12 cellular contexts compared by ENCODE assay signal in the genomic region with DNA sequence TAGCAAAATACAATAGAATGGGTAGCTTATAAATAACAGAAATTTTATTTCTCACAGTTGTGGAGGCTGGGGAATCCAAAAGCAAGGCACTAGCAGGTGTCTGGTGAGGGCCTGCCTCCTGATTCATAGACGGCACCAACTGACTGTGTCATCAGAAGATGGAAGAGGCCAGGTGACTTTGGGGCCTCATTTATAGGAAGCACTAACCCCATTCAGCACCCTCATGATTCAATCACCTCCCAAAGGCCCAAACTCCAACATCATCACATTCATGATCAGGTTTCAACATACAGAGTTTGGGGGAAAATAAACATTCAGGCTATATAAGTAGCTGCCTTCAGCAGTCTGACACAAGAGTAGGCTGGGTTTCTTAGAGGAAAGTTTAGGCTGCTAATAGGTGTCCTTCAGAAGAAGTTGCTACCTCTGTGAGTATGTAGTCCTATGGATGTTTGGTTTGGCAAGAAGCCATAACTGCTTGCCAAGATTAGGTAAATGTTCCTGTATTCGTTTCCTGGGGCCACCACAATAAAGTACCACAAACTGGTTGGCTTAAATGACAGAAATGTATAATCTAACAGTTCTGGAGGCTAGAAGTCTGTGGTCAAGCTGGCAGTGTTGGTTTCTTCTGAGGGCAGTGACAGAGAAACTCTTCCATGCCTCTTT. TPM values are rescaled to one million over a fixed set of nuclear protein-coding genes. Genes with fewer than 3 reads are reported as not detected.
DNase-seq lines count a peak whose midpoint lies in the region; ATAC-seq, FAIRE-seq and TF ChIP-seq lines count a peak whose summit lies in the region.
"Had no signal": no experiment of that assay in that cellular context is flagged by ENCODE, and none has a peak within 500 bp of the region (broad histone marks: within the 10 kb centered on the region; RNA-seq: fewer than 3 reads in every experiment).

No MANE protein-coding gene starts in this region.

- TF ChIP-seq POLR2A in body of pancreas (IDR thresholded peaks at IDR 0.05), result no peak
- no peak for TF ChIP-seq POLR2A in HepG2 (IDR thresholded peaks at IDR 0.05; ENCODE audit: insufficient read depth in 1 of 2, low read depth in 2 of 2, low read length in 2 of 2)

- H3K27ac ChIP-seq in body of pancreas (no peak overlapping the region), HepG2 (ENCODE audit: extremely low read length, insufficient read depth, low read length) (no peak overlapping the region)

- no peaks in the 10 kb centered on the region for H3K27me3 Mint-ChIP-seq in chondrocyte (ENCODE audit: low read depth)
- H3K27me3 Mint-ChIP-seq: natural killer cell treated with Interleukin-12 subunit alpha and Interleukin-12 subunit beta and Interleukin-15 and Interleukin-18, amount 100 ng/mL, for 72 hours had no signal

- H3K79me2 ChIP-seq in Loucy (ENCODE audit: insufficient read depth, low read length) (no peaks in the 10 kb centered on the region), HepG2 (ENCODE audit: insufficient read depth, low read length) (no peaks in the 10 kb centered on the region)

- H3K27ac Mint-ChIP-seq in chondrocyte (ENCODE audit: unreplicated experiment), result no peak overlapping the region
- H3K27ac Mint-ChIP-seq: H9; natural killer cell treated with Interleukin-12 subunit alpha and Interleukin-12 subunit beta and Interleukin-15 and Interleukin-18, amount 100 ng/mL, for 72 hours had no signal

- no peaks in the 10 kb centered on the region for H3F3A ChIP-seq in Loucy (ENCODE audit: low read depth)

- no TSS peak for BruUV-seq in HepG2 (replicated peaks; lab: Mats Ljungman, UMichigan)

- no peak overlapping the region for H3K9ac ChIP-seq in Loucy (ENCODE audit: low read depth, low read length, poor library complexity, severe bottlenecking)
- H3K9ac ChIP-seq in HepG2 (ENCODE audit: insufficient read depth, low read depth, low read length), result no peak overlapping the region

- peak overlapping the region; percentile 28 for H3K4me2 ChIP-seq in Loucy (ENCODE audit: low read depth, low read length, poor library complexity, severe bottlenecking)
- no peak overlapping the region for H3K4me2 ChIP-seq in HepG2 (ENCODE audit: low read depth, low read length)

- TF ChIP-seq EP300 in HepG2 (IDR thresholded peaks at IDR 0.05; ENCODE audit: low read depth in 2 of 2, low read length in 2 of 2) (no peak), HepG2 (CRISPR knock-in tag; IDR thresholded peaks at IDR 0.05; ENCODE audit: borderline replicate concordance) (no peak)

- peaks cover 5% of the 10 kb centered on the region; the same call in 1 of the 2 replicates for H3K9me3 ChIP-seq in Loucy (ENCODE audit: insufficient read depth, low read depth, low read length)
- no peaks in the 10 kb centered on the region for H3K9me3 ChIP-seq in body of pancreas
- peaks cover 10% of the 10 kb centered on the region; the same call in 1 of the 2 replicates for H3K9me3 ChIP-seq in HepG2 (ENCODE audit: low read length)

- no peak for TF ChIP-seq RAD21 in HepG2 (CRISPR knock-in tag; IDR thresholded peaks at IDR 0.05)

- H3K4me3 ChIP-seq in Loucy (ENCODE audit: low read length, poor library complexity, severe bottlenecking), result no peak overlapping the region
- no peak overlapping the region for H3K4me3 ChIP-seq in body of pancreas
- H3K4me3 ChIP-seq in HepG2 (replicated peaks in 1 of 3; ENCODE audit: insufficient read depth in 1 of 3, low read depth in 2 of 3, low read length in 3 of 3), result no peak overlapping the region

- POLR2A ChIA-PET in HepG2 (lab: Yijun Ruan, JAX), result no interaction called here

- H3K9me3 Mint-ChIP-seq in chondrocyte (ENCODE audit: low read depth), result peaks cover 7% of the 10 kb centered on the region

- H3K36me3 ChIP-seq in Loucy (ENCODE audit: insufficient read depth, low read length) (no peaks in the 10 kb centered on the region), body of pancreas (replicated peaks in 1 of 2; ENCODE audit: insufficient read depth in 1 of 2, low read depth in 2 of 2) (no peaks in the 10 kb centered on the region), HepG2 (replicated peaks in 1 of 2; ENCODE audit: control insufficient read depth in 1 of 2, insufficient read depth in 2 of 2, low read length in 2 of 2) (no peaks in the 10 kb centered on the region; a peak in 1 of 5 replicates)

- H3K4me3 Mint-ChIP-seq in chondrocyte (ENCODE audit: unreplicated experiment), result no peak overlapping the region
- H3K4me3 Mint-ChIP-seq: H9; natural killer cell treated with Interleukin-12 subunit alpha and Interleukin-12 subunit beta and Interleukin-15 and Interleukin-18, amount 100 ng/mL, for 72 hours had no signal

- CTCF ChIA-PET in HepG2 (lab: Yijun Ruan, JAX; ENCODE audit: low intra/inter-chr PET ratio, low total read pairs), result no interaction called here

- WGBS in body of pancreas, 2 donors, result 43 to 44% methylated on average over 2 of the region's 2 CpGs
- 49% methylated on average over 2 of the region's 2 CpGs for WGBS in HepG2 (ENCODE audit: low lambda C conversion rate)

- H3K9me2 ChIP-seq in Loucy (replicated peaks; ENCODE audit: low read depth, low read length), result no peaks in the 10 kb centered on the region

- DNase-seq in Daoy (ENCODE audit: low read depth), result peak; percentile 68
- peak in 3 of 4 donors; percentile 23 to 66 (median 59) for DNase-seq in body of pancreas
- DNase-seq in HepG2 (ENCODE audit: low spot score), result peak; percentile 21
- DNase-seq in NCI-H1694 (lab: John Stamatoyannopoulos, UW), result no peak
- DNase-seq in effector CD8-positive, alpha-beta T cell (lab: John Stamatoyannopoulos, UW), result no peak
- no peak for DNase-seq in chondrocyte (ENCODE audit: low spot score)
- DNase-seq: activated CD8-positive, alpha-beta memory T cell treated with anti-CD3 and anti-CD28 coated beads, Interleukin-2, amount 50 U/mL, for 4 hours; H9 had no signal

- in situ Hi-C loops in HepG2 (cut with HindIII; ENCODE audit: extremely low pct_ligation_motif_present, low pct_unique_long_range_greater_than_20kb), result no loop called here

- H3K4me1 Mint-ChIP-seq in chondrocyte (ENCODE audit: low read depth), result peaks cover 33% of the 10 kb centered on the region
- H3K4me1 Mint-ChIP-seq: H9 had no signal

- peaks cover 21% of the 10 kb centered on the region for H3K36me3 Mint-ChIP-seq in chondrocyte (ENCODE audit: low read depth)

- H3K27me3 ChIP-seq in Loucy (ENCODE audit: insufficient read depth, low read length, poor library complexity, severe bottlenecking) (peaks cover 41% of the 10 kb centered on the region), body of pancreas (no peaks in the 10 kb centered on the region), HepG2 (ENCODE audit: control insufficient read depth in 1 of 2, insufficient read depth in 2 of 2, low read length in 2 of 2) (no peaks in the 10 kb centered on the region)

- H3K4me1 ChIP-seq in Loucy (ENCODE audit: insufficient read depth, low read length, poor library complexity, severe bottlenecking) (peaks cover 14% of the 10 kb centered on the region), body of pancreas (peaks cover 8% of the 10 kb centered on the region), HepG2 (ENCODE audit: insufficient read depth, low read length) (peaks cover 6% of the 10 kb centered on the region; the same call in 1 of the 2 replicates)

- intact Hi-C loops in body of pancreas (cut with DNase I), result no loop called here
- intact Hi-C loops in HepG2 (cut with micrococcal nuclease; ENCODE audit: unreplicated experiment), result no loop called here

- TF ChIP-seq CTCF in Loucy (conservative IDR thresholded peaks at IDR 0.05; ENCODE audit: low read length) (no peak), body of pancreas (IDR thresholded peaks at IDR 0.05) (no peak), HepG2 (CRISPR knock-in tag; IDR thresholded peaks at IDR 0.05) (no peak), chondrocyte (IDR thresholded peaks at IDR 0.05) (no peak)

- no peaks in the 10 kb centered on the region for H4K20me1 ChIP-seq in Loucy (ENCODE audit: insufficient read depth, low read length, poor library complexity, severe bottlenecking)
- H4K20me1 ChIP-seq in HepG2 (ENCODE audit: insufficient read depth, low read length), result no peaks in the 10 kb centered on the region

- ATAC-seq in body of pancreas (peak; percentile 60), HepG2 (peak; percentile 33; the same call in 2 of the 3 replicates), HG02840 (IDR thresholded peaks at IDR 0.05; ENCODE audit: low FRiP score, unreplicated experiment) (no peak)
- ATAC-seq: natural killer cell treated with Interleukin-12 subunit alpha and Interleukin-12 subunit beta and Interleukin-15 and Interleukin-18, amount 100 ng/mL, for 72 hours had no signal

- FAIRE-seq in HepG2 (lab: Jason Lieb, UNC), result no peak
- FAIRE-seq: colon had no signal

- H2AFZ ChIP-seq in Loucy (ENCODE audit: low read length), result no peak overlapping the region
- no peak overlapping the region for H2AFZ ChIP-seq in HepG2 (ENCODE audit: low read length)

TF ChIP-seq in HepG2, 621 proteins besides CTCF, POLR2A, EP300 and RAD21 (continues in another document):
- TF ChIP-seq BRCA1 (CRISPR knock-in tag; IDR thresholded peaks at IDR 0.05), result no peak
- no peak for TF ChIP-seq ZBTB8A (CRISPR knock-in tag; IDR thresholded peaks at IDR 0.05; ENCODE audit: borderline replicate concordance, low read depth)

RNA-seq across cellular contexts. Expression of gene NT5E, which starts 48.8 kb away (rescaled TPM):
- total RNA-seq in Daoy (2014; rRNA removed; shearing (Covaris generic)), result 129 and 139 TPM in 2 replicates
- total RNA-seq in body of pancreas (1 to 10 TPM; 3.1 to 4.0 TPM), HepG2 (2016; rRNA removed; fragmentation: Illumina TruSeq; extraction: Trizol) (6.4 and 9.5 TPM in 2 replicates), chondrocyte (43.1 to 49.0 TPM (median 48.7 TPM) in 3 replicates)
- total RNA-seq in HepG2 (2016; cell fraction: cytosol; rRNA removed; fragmentation: Illumina TruSeq; extraction: Trizol; ENCODE audit: low read depth), result 2.7 and 3.2 TPM in 2 replicates
- 6.5 and 9.4 TPM in 2 replicates for total RNA-seq in HepG2 (2016; cell fraction: insoluble cytoplasmic fraction; rRNA removed; fragmentation: Illumina TruSeq; extraction: Trizol)
- total RNA-seq in HepG2 (2016; cell fraction: membrane; rRNA removed; fragmentation: Illumina TruSeq; extraction: Trizol), result 4.5 and 4.6 TPM in 2 replicates
- 11.7 and 12.4 TPM in 2 replicates for total RNA-seq in HepG2 (2016; cell fraction: nucleus; rRNA removed; fragmentation: Illumina TruSeq; extraction: Trizol)
- 33.0 and 40.6 TPM in 2 replicates for polyA plus RNA-seq in HepG2 (2011; rRNA removed)
- 28.1 and 33.2 TPM in 2 replicates for polyA plus RNA-seq in HepG2 (2011; cell fraction: cytosol; rRNA removed)
- 38.4 and 39.5 TPM in 2 replicates for polyA plus RNA-seq in HepG2 (2011; cell fraction: nucleus; rRNA removed)
- polyA plus RNA-seq in HepG2 (2012), result 41.1 and 41.9 TPM in 2 replicates
- 1.8 and 3.1 TPM in 2 replicates for polyA plus RNA-seq in HepG2 (2016; cell fraction: cytosol; fragmentation: Illumina TruSeq; extraction: Trizol; ENCODE audit: low read depth)
- polyA plus RNA-seq in HepG2 (2016; cell fraction: insoluble cytoplasmic fraction; fragmentation: Illumina TruSeq; extraction: Trizol; ENCODE audit: low read depth), result 5.9 and 6.0 TPM in 2 replicates
- polyA plus RNA-seq in HepG2 (2016; cell fraction: membrane; fragmentation: Illumina TruSeq; extraction: Trizol; ENCODE audit: low read depth), result 3.5 and 3.7 TPM in 2 replicates
- polyA plus RNA-seq in HepG2 (2016; cell fraction: nucleus; fragmentation: Illumina TruSeq; extraction: Trizol; ENCODE audit: insufficient read depth, low read depth), result 12.7 and 12.8 TPM in 2 replicates
- polyA minus RNA-seq in HepG2 (2011; rRNA and poly(A)+ RNA removed; ENCODE audit: low replicate concordance), result 4.8 and 51.2 TPM in 2 replicates
- polyA minus RNA-seq in HepG2 (2011; cell fraction: cytosol; rRNA and poly(A)+ RNA removed), result 40.8 and 61.8 TPM in 2 replicates
- 27.0 and 35.1 TPM in 2 replicates for polyA minus RNA-seq in HepG2 (2011; cell fraction: nucleus; rRNA and poly(A)+ RNA removed)

Comparison
In these comparisons a context has a peak if more than half of its experiments do, and no peak if none do; other contexts are left out.
1. DNase-seq: peak in Daoy (single experiment), body of pancreas (3 of 4) and HepG2 (single experiment); none in NCI-H1694 (single experiment), effector CD8-positive, alpha-beta T cell (single experiment) and chondrocyte (single experiment).